ENCODE assay signal across 1 cellular context in the genomic region with DNA sequence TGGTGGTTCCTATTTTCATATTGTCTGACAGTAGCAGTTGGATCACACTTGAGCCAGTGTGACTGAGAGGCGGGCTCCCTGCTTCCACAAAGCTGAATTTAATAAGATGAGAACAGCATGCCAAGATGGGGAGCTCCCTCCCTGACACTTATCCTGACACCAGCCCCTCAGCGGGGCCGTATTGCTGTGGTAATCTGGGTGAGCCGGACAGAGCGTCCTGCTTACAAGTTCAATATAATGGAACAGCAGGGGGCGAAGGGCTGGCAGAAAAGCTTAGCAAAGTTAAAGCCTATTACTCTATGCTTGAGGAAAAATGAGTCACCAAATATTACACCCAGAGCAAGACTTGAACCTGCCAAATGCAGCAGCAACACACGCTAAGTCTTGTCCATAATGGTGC.
TF ChIP-seq lines count a peak whose summit lies in the region.

No MANE protein-coding gene starts in this region.

TF ChIP-seq in GM23338, 12 proteins besides CTCF, POLR2A, EP300 and RAD21 (continued from another document):
- TF ChIP-seq, protein P1, sequence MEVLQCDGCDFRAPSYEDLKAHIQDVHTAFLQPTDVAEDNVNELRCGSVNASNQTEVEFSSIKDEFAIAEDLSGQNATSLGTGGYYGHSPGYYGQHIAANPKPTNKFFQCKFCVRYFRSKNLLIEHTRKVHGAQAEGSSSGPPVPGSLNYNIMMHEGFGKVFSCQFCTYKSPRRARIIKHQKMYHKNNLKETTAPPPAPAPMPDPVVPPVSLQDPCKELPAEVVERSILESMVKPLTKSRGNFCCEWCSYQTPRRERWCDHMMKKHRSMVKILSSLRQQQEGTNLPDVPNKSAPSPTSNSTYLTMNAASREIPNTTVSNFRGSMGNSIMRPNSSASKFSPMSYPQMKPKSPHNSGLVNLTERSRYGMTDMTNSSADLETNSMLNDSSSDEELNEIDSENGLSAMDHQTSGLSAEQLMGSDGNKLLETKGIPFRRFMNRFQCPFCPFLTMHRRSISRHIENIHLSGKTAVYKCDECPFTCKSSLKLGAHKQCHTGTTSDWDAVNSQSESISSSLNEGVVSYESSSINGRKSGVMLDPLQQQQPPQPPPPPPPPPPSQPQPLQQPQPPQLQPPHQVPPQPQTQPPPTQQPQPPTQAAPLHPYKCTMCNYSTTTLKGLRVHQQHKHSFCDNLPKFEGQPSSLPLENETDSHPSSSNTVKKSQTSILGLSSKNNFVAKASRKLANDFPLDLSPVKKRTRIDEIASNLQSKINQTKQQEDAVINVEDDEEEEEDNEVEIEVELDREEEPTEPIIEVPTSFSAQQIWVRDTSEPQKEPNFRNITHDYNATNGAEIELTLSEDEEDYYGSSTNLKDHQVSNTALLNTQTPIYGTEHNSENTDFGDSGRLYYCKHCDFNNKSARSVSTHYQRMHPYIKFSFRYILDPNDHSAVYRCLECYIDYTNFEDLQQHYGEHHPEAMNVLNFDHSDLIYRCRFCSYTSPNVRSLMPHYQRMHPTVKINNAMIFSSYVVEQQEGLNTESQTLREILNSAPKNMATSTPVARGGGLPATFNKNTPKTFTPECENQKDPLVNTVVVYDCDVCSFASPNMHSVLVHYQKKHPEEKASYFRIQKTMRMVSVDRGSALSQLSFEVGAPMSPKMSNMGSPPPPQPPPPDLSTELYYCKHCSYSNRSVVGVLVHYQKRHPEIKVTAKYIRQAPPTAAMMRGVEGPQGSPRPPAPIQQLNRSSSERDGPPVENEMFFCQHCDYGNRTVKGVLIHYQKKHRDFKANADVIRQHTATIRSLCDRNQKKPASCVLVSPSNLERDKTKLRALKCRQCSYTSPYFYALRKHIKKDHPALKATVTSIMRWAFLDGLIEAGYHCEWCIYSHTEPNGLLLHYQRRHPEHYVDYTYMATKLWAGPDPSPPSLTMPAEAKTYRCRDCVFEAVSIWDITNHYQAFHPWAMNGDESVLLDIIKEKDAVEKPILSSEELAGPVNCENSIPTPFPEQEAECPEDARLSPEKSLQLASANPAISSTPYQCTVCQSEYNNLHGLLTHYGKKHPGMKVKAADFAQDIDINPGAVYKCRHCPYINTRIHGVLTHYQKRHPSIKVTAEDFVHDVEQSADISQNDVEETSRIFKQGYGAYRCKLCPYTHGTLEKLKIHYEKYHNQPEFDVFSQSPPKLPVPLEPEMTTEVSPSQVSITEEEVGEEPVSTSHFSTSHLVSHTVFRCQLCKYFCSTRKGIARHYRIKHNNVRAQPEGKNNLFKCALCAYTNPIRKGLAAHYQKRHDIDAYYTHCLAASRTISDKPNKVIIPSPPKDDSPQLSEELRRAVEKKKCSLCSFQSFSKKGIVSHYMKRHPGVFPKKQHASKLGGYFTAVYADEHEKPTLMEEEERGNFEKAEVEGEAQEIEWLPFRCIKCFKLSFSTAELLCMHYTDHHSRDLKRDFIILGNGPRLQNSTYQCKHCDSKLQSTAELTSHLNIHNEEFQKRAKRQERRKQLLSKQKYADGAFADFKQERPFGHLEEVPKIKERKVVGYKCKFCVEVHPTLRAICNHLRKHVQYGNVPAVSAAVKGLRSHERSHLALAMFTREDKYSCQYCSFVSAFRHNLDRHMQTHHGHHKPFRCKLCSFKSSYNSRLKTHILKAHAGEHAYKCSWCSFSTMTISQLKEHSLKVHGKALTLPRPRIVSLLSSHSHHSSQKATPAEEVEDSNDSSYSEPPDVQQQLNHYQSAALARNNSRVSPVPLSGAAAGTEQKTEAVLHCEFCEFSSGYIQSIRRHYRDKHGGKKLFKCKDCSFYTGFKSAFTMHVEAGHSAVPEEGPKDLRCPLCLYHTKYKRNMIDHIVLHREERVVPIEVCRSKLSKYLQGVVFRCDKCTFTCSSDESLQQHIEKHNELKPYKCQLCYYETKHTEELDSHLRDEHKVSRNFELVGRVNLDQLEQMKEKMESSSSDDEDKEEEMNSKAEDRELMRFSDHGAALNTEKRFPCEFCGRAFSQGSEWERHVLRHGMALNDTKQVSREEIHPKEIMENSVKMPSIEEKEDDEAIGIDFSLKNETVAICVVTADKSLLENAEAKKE (CRISPR knock-in tag; IDR thresholded peaks at IDR 0.05): no peak
- TF ChIP-seq STAT1 (IDR thresholded peaks at IDR 0.05; ENCODE audit: unreplicated experiment) (no peak), EZH2phosphoT487 (IDR thresholded peaks at IDR 0.05; ENCODE audit: unreplicated experiment) (no peak), ZNF331 (CRISPR knock-in tag; IDR thresholded peaks at IDR 0.05; ENCODE audit: low read depth) (no peak), ZNF114 (CRISPR knock-in tag; IDR thresholded peaks at IDR 0.05) (no peak)
- TF ChIP-seq, protein P2, sequence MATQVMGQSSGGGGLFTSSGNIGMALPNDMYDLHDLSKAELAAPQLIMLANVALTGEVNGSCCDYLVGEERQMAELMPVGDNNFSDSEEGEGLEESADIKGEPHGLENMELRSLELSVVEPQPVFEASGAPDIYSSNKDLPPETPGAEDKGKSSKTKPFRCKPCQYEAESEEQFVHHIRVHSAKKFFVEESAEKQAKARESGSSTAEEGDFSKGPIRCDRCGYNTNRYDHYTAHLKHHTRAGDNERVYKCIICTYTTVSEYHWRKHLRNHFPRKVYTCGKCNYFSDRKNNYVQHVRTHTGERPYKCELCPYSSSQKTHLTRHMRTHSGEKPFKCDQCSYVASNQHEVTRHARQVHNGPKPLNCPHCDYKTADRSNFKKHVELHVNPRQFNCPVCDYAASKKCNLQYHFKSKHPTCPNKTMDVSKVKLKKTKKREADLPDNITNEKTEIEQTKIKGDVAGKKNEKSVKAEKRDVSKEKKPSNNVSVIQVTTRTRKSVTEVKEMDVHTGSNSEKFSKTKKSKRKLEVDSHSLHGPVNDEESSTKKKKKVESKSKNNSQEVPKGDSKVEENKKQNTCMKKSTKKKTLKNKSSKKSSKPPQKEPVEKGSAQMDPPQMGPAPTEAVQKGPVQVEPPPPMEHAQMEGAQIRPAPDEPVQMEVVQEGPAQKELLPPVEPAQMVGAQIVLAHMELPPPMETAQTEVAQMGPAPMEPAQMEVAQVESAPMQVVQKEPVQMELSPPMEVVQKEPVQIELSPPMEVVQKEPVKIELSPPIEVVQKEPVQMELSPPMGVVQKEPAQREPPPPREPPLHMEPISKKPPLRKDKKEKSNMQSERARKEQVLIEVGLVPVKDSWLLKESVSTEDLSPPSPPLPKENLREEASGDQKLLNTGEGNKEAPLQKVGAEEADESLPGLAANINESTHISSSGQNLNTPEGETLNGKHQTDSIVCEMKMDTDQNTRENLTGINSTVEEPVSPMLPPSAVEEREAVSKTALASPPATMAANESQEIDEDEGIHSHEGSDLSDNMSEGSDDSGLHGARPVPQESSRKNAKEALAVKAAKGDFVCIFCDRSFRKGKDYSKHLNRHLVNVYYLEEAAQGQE (IDR thresholded peaks at IDR 0.05; ENCODE audit: unreplicated experiment): no peak
- TF ChIP-seq, protein P3, sequence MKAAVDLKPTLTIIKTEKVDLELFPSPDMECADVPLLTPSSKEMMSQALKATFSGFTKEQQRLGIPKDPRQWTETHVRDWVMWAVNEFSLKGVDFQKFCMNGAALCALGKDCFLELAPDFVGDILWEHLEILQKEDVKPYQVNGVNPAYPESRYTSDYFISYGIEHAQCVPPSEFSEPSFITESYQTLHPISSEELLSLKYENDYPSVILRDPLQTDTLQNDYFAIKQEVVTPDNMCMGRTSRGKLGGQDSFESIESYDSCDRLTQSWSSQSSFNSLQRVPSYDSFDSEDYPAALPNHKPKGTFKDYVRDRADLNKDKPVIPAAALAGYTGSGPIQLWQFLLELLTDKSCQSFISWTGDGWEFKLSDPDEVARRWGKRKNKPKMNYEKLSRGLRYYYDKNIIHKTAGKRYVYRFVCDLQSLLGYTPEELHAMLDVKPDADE (IDR thresholded peaks at IDR 0.05): no peak
